20 cellular contexts compared by ENCODE assay signal in genomic region chr2:183021613-183022012, GRCh38.
"Had no signal": no experiment of that assay in that cellular context is flagged by ENCODE, and none has a peak within 500 bp of the region (broad histone marks: within the 10 kb centered on the region; RNA-seq: fewer than 3 reads in every experiment).

No MANE protein-coding gene starts in this region.

- H3K4me1 ChIP-seq: lower lobe of right lung had no signal

- H3K4me3 ChIP-seq: esophagus muscularis mucosa, lower lobe of right lung, ovary, stomach, thoracic aorta, transverse colon had no signal

- H3K9me3 ChIP-seq: esophagus muscularis mucosa, lower lobe of right lung, ovary, stomach, thoracic aorta, transverse colon had no signal

- H3K36me3 ChIP-seq: esophagus muscularis mucosa, lower lobe of right lung, ovary had no signal

- FAIRE-seq: islet of Langerhans, small intestine had no signal

- H3K27ac ChIP-seq: esophagus muscularis mucosa, foreskin keratinocyte, lower lobe of right lung, ovary, stomach, thoracic aorta, transverse colon had no signal

- ATAC-seq: foreskin keratinocyte, left lobe of liver, lower lobe of right lung, natural killer cell had no signal

- DNase-seq: cortex of kidney; effector memory CD4-positive, alpha-beta T cell; foreskin keratinocyte; head of caudate nucleus; hippocampal formation; kidney glomerular epithelial cell; lower lobe of right lung; natural killer cell; ovary; right cardiac atrium; small intestine; stimulated activated CD4-positive, alpha-beta T cell treated with anti-CD3 and anti-CD28 coated beads, Interleukin-12 subunit alpha, Interleukin-12 subunit beta, amount 100 ng/mL, for 4 hours; stimulated activated naive CD4-positive, alpha-beta T cell; stomach; substantia nigra; transverse colon had no signal

- H3K27me3 ChIP-seq: esophagus muscularis mucosa, foreskin keratinocyte, ovary, stomach, transverse colon had no signal
